16 cellular contexts compared by ENCODE assay signal in genomic region chr3:48930590-48930989, GRCh38.
"Had no signal": no experiment of that assay in that cellular context is flagged by ENCODE, and none has a peak within 500 bp of the region (broad histone marks: within the 10 kb centered on the region; RNA-seq: fewer than 3 reads in every experiment).

No MANE protein-coding gene starts in this region.

- H3K27me3 Mint-ChIP-seq: activated naive CD8-positive, alpha-beta T cell treated with anti-CD3 and anti-CD28 coated beads, Interleukin-2, amount 50 U/mL, for 24 hours; effector memory CD8-positive, alpha-beta T cell; naive thymus-derived CD8-positive, alpha-beta T cell had no signal

- H3K27me3 ChIP-seq: upper lobe of left lung had no signal

- ATAC-seq: activated CD8-positive, alpha-beta T cell treated with anti-CD3 and anti-CD28 coated beads, Interleukin-2, amount 10 ng/mL, durations not matched to agents 7 days and 5 days; activated naive CD8-positive, alpha-beta T cell treated with anti-CD3 and anti-CD28 coated beads, Interleukin-2, amount 50 U/mL, for 24 hours; mucosa of descending colon; naive thymus-derived CD8-positive, alpha-beta T cell had no signal

- DNase-seq: activated CD8-positive, alpha-beta memory T cell treated with anti-CD3 and anti-CD28 coated beads, Interleukin-2, amount 50 U/mL, for 48 hours; activated CD8-positive, alpha-beta T cell treated with anti-CD3 and anti-CD28 coated beads, Interleukin-2, amount 10 ng/mL, durations not matched to agents 7 days and 5 days; activated naive CD4-positive, alpha-beta T cell treated with Interleukin-2 at 50 U/mL for 16 hours; activated naive CD8-positive, alpha-beta T cell treated with anti-CD3 and anti-CD28 coated beads, Interleukin-2, amount 50 U/mL, for 24 hours; central memory CD4-positive, alpha-beta T cell; glutamatergic neuron; mammary epithelial cell; mucosa of descending colon; naive thymus-derived CD8-positive, alpha-beta T cell; nucleus accumbens; stimulated activated CD4-positive, alpha-beta T cell treated with anti-CD3 and anti-CD28 coated beads, Interleukin-12 subunit alpha, Interleukin-12 subunit beta, amount 100 ng/mL, for 4 hours; stimulated activated naive CD4-positive, alpha-beta T cell treated with Interleukin-2 at 50 U/mL for 16 hours; T-helper 9 cell; upper lobe of left lung had no signal

- H3K4me3 Mint-ChIP-seq: activated CD8-positive, alpha-beta T cell treated with anti-CD3 and anti-CD28 coated beads, Interleukin-2, amount 10 ng/mL, durations not matched to agents 7 days and 5 days had no signal

- H3K4me3 ChIP-seq: mucosa of descending colon, prostate gland, upper lobe of left lung had no signal

- H3K27ac ChIP-seq: prostate gland, upper lobe of left lung had no signal

- H3K36me3 ChIP-seq: prostate gland had no signal

- H3K27ac Mint-ChIP-seq: activated CD8-positive, alpha-beta T cell treated with anti-CD3 and anti-CD28 coated beads, Interleukin-2, amount 10 ng/mL, durations not matched to agents 7 days and 5 days; activated naive CD8-positive, alpha-beta T cell treated with anti-CD3 and anti-CD28 coated beads, Interleukin-2, amount 50 U/mL, for 24 hours had no signal

- H3K9me3 Mint-ChIP-seq: activated naive CD8-positive, alpha-beta T cell treated with anti-CD3 and anti-CD28 coated beads, Interleukin-2, amount 50 U/mL, for 24 hours; effector memory CD8-positive, alpha-beta T cell; naive thymus-derived CD8-positive, alpha-beta T cell had no signal

- H3K9me3 ChIP-seq: mucosa of descending colon, prostate gland, upper lobe of left lung had no signal
